ENCODE assay signal across 1 cellular context in genomic region chr17:77197115-77197514, GRCh38.
TF ChIP-seq lines count a peak whose summit lies in the region.

No MANE protein-coding gene starts in this region.

TF ChIP-seq in endothelial cell of umbilical vein, 7 proteins besides CTCF, POLR2A, EP300 and RAD21 (continued from another document):
- TF ChIP-seq MAX (IDR thresholded peaks at IDR 0.05; ENCODE audit: insufficient read depth, insufficient read length) = no peak
- TF ChIP-seq JUN (IDR thresholded peaks at IDR 0.05; ENCODE audit: borderline replicate concordance, insufficient read depth, insufficient read length, low read depth) = no peak
TF ChIP-seq in endothelial cell of umbilical vein: peak in this region for 1.
